Comparison of ENCODE assay signal across 22 cellular contexts in the genomic region with DNA sequence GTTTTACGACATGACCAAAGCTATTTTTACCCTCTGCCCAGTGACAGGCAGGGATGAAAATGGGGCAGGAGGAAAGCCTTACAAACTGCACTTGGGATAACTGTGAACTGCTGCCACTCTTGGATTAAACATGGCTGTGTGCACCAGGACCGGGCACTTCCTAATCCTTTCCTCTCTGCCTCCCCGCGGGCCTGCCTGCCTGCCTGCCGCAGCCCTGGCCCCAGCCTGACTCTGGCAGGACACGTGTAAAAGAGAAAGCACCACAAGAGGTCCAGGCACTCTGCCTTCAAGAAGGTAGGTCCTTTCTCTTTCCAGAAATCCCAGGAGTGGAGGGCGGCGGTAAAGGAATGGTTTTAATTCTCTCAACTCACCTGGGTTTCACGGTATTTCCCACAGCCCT. TPM values are rescaled to one million over a fixed set of nuclear protein-coding genes. Genes with fewer than 3 reads are reported as not detected.
DNase-seq lines count a peak whose midpoint lies in the region; FAIRE-seq and TF ChIP-seq lines count a peak whose summit lies in the region.
"Had no signal": no experiment of that assay in that cellular context is flagged by ENCODE, and none has a peak within 500 bp of the region (broad histone marks: within the 10 kb centered on the region; RNA-seq: fewer than 3 reads in every experiment).

No MANE protein-coding gene starts in this region.

- peaks cover 5% of the 10 kb centered on the region; the same call in 1 of the 2 replicates for H3K4me1 ChIP-seq in H9 (ENCODE audit: insufficient read depth, low read length)
- H3K4me1 ChIP-seq in H1 (replicated peaks in 1 of 4; ENCODE audit: control insufficient read depth in 3 of 4, insufficient read depth in 4 of 4, low read length in 3 of 4): peaks cover 2 to 16% (median 14%) of the 10 kb centered on the region in 4 experiments
- peaks cover 41 to 54% of the 10 kb centered on the region in 2 donors for H3K4me1 ChIP-seq in thyroid gland

- no peaks in the 10 kb centered on the region for H4K20me1 ChIP-seq in H9 (ENCODE audit: control insufficient read depth, insufficient read depth, insufficient read length)
- peaks cover 0 to 12% of the 10 kb centered on the region in 2 experiments for H4K20me1 ChIP-seq in H1 (replicated peaks in 1 of 2; ENCODE audit: control insufficient read depth in 1 of 2, insufficient read depth in 2 of 2, low read length in 2 of 2)

- H3K9ac ChIP-seq in H9 (ENCODE audit: extremely low read depth, insufficient read length, low read length): no peak overlapping the region
- H3K9ac ChIP-seq in H1 (replicated peaks in 1 of 4; ENCODE audit: extremely low read depth in 1 of 4, low read depth in 3 of 4, low read length in 3 of 4): no peak overlapping the region

- H2BK12ac ChIP-seq in H9 (ENCODE audit: insufficient read length, low read depth, low read length): no peak overlapping the region
- H2BK12ac ChIP-seq in H1 (ENCODE audit: low read depth, low read length): no peak overlapping the region

- H3K18ac ChIP-seq in H9 (ENCODE audit: insufficient read length, low read depth, low read length) (no peak overlapping the region), H1 (ENCODE audit: extremely low read depth, low read length) (no peak overlapping the region)

- peak; percentile 43 for DNase-seq in H9
- no peak for DNase-seq in H1 (ENCODE audit: low read depth in 1 of 2, low spot score in 2 of 2)
- DNase-seq in neural crest cell (ENCODE audit: low read depth, low spot score): no peak
- DNase-seq in thyroid gland: peak; percentile 66 to 76
- DNase-seq in T-helper 2 cell treated with Interferon-gamma antibody and Interleukin-4, amounts not matched to agents 5 μg/mL and 100 μg/mL, for 36 hours (ENCODE audit: low spot score): no peak
- no peak for DNase-seq in COLO829 (ENCODE audit: low spot score)
- DNase-seq in stimulated activated CD4-positive, alpha-beta T cell treated with anti-CD3 and anti-CD28 coated beads, Interleukin-12 subunit alpha, Interleukin-12 subunit beta, amount 100 ng/mL, for 4 hours: no peak
- DNase-seq: activated CD8-positive, alpha-beta T cell treated with anti-CD3 and anti-CD28 coated beads for 36 hours; activated T-cell treated with anti-CD3 and anti-CD28 coated beads for 4 hours; body of pancreas; CD4-positive, CD25-positive, alpha-beta regulatory T cell; DMS 273 treated with DMSO at 0.1 percent for 48 hours; GDM1; glutamatergic neuron; KBM-7; left cardiac atrium; NCI-H1436 treated with DMSO at 0.1 percent for 48 hours; NCI-H526; stimulated activated CD4-positive, alpha-beta T cell treated with anti-CD3 and anti-CD28 coated beads, Interleukin-4, amount 100 ng/mL, for 4 hours; T-helper 9 cell had no signal

- H3K27me3 Mint-ChIP-seq in H9 (ENCODE audit: low read depth) (peaks cover 39% of the 10 kb centered on the region), neural crest cell (ENCODE audit: low read depth) (peaks cover 72% of the 10 kb centered on the region)
- peaks cover 69% of the 10 kb centered on the region for H3K27me3 Mint-ChIP-seq in T-helper 2 cell treated with Interferon-gamma antibody and Interleukin-4, amounts not matched to agents 5 μg/mL and 100 μg/mL, for 36 hours (ENCODE audit: low read depth)

- peaks cover 18% of the 10 kb centered on the region; the same call in 1 of the 2 replicates for H3K79me2 ChIP-seq in H9 (ENCODE audit: insufficient read depth, low read length)
- H3K79me2 ChIP-seq in H1 (ENCODE audit: control insufficient read depth in 1 of 2, insufficient read depth in 2 of 2, low read length in 2 of 2): peaks cover 0 to 83% of the 10 kb centered on the region in 2 experiments; a peak in 3 of 4 replicates

- no peaks in the 10 kb centered on the region for H3K9me3 ChIP-seq in H9 (ENCODE audit: control insufficient read depth, low read depth, low read length)
- no peaks in the 10 kb centered on the region for H3K9me3 ChIP-seq in H1 (ENCODE audit: insufficient read depth in 2 of 2, low read depth in 1 of 2, low read length in 1 of 2)
- H3K9me3 ChIP-seq in thyroid gland: no peaks in the 10 kb centered on the region
- H3K9me3 ChIP-seq: body of pancreas had no signal

- no CpG with 5 or more reads among the region's 9 CpGs for WGBS in H9 (ENCODE audit: extremely low coverage, insufficient read length, low lambda C conversion rate)
- WGBS in H1 (ENCODE audit: extremely low coverage in 1 of 2, insufficient coverage in 1 of 2, insufficient read length in 1 of 2, insufficient replicate concordance in 2 of 2, low coverage in 1 of 2, low lambda C conversion rate in 2 of 2, missing lambda C conversion rate in 1 of 2), 2 experiments: 57% methylated on average over 7 of the region's 9 CpGs; no CpG with 5 or more reads in 1 of the 2 experiments
- 50 to 52% methylated on average over 9 of the region's 9 CpGs for WGBS in thyroid gland, 2 donors

- no peak for TF ChIP-seq EP300 in H1 (IDR thresholded peaks at IDR 0.05; ENCODE audit: borderline replicate concordance in 1 of 2, low read depth in 2 of 2, low read length in 2 of 2)

- H4K8ac ChIP-seq in H9 (replicated peaks; ENCODE audit: insufficient read length, low read depth, low read length) (no peak overlapping the region), H1 (ENCODE audit: extremely low read depth, insufficient read depth, low read length) (no peak overlapping the region)

- TF ChIP-seq POLR2A in H1 (IDR thresholded peaks at IDR 0.05; ENCODE audit: control extremely low read depth in 1 of 2, low read depth in 2 of 2, low read length in 2 of 2) (no peak), thyroid gland (IDR thresholded peaks at IDR 0.05) (peak in 1 of 2 donors; percentile 17)

- H3K27me3 ChIP-seq in H9 (ENCODE audit: insufficient read depth, low read length): peaks cover 7% of the 10 kb centered on the region; the same call in 1 of the 2 replicates
- H3K27me3 ChIP-seq in H1 (replicated peaks in 1 of 4; ENCODE audit: control insufficient read depth in 3 of 4, extremely low read depth in 1 of 4, insufficient read depth in 3 of 4, low read length in 3 of 4): peaks cover 0 to 24% (median 12%) of the 10 kb centered on the region in 4 experiments; a peak in 5 of 7 replicates
- no peaks in the 10 kb centered on the region for H3K27me3 ChIP-seq in thyroid gland
- H3K27me3 ChIP-seq: body of pancreas had no signal

- no peak for FAIRE-seq in H1 (lab: Jason Lieb, UNC)
- FAIRE-seq: colon had no signal

- H3K36me3 ChIP-seq in H1 (ENCODE audit: control insufficient read depth in 2 of 4, insufficient read depth in 4 of 4, low read length in 3 of 4): no peaks in the 10 kb centered on the region
- no peaks in the 10 kb centered on the region for H3K36me3 ChIP-seq in thyroid gland

- no peak overlapping the region for H3K23ac ChIP-seq in H9 (ENCODE audit: insufficient read length, low read depth, low read length)
- H3K23ac ChIP-seq in H1 (ENCODE audit: insufficient read length): no peak overlapping the region

- H3K4me3 ChIP-seq in H1 (ENCODE audit: extremely low read depth in 1 of 4, insufficient read depth in 2 of 4, low read depth in 3 of 4, low read length in 4 of 4) (no peak overlapping the region), thyroid gland (replicated peaks in 1 of 3) (no peak overlapping the region)
- H3K4me3 ChIP-seq: body of pancreas had no signal

- H4K5ac ChIP-seq in H9 (ENCODE audit: insufficient read length, low read depth, low read length) (no peak overlapping the region), H1 (ENCODE audit: insufficient read length, low read depth, low read length) (no peak overlapping the region)

- no peak overlapping the region for H2AK5ac ChIP-seq in H9 (ENCODE audit: insufficient read length, low read length)
- H2AK5ac ChIP-seq in H1 (ENCODE audit: low read depth, low read length): no peak overlapping the region

- no peak overlapping the region for H3K27ac ChIP-seq in H9 (ENCODE audit: insufficient read length, low read depth, low read length)
- no peak overlapping the region for H3K27ac ChIP-seq in H1 (ENCODE audit: low read depth, low read length)
- H3K27ac ChIP-seq in thyroid gland: peak overlapping the region; percentile 30 to 59 (median 33)
- H3K27ac ChIP-seq: body of pancreas, RWPE1 had no signal

- H3K27ac Mint-ChIP-seq in H9 (peak overlapping the region in 1 of 3 experiments; percentile 62; a peak in 1 of 7 replicates), neural crest cell (ENCODE audit: unreplicated experiment) (no peak overlapping the region)
- H3K27ac Mint-ChIP-seq in T-helper 2 cell treated with Interferon-gamma antibody and Interleukin-4, amounts not matched to agents 5 μg/mL and 100 μg/mL, for 36 hours: no peak overlapping the region
- H3K27ac Mint-ChIP-seq: activated CD8-positive, alpha-beta T cell treated with anti-CD3 and anti-CD28 coated beads for 36 hours; CD4-positive, CD25-positive, alpha-beta regulatory T cell had no signal

- no peak for TF ChIP-seq RAD21 in H1 (IDR thresholded peaks at IDR 0.05 in 1 of 2, conservative IDR thresholded peaks at IDR 0.05 in 1 of 2; ENCODE audit: low read depth in 2 of 2, low read length in 2 of 2)

- H2AFZ ChIP-seq in H9 (ENCODE audit: low read length) (no peak overlapping the region), H1 (ENCODE audit: low read length) (no peak overlapping the region)

- H2BK20ac ChIP-seq in H9 (ENCODE audit: low read depth, low read length, poor library complexity, severe bottlenecking) (no peak overlapping the region), H1 (ENCODE audit: low read length) (no peak overlapping the region)

- H3K4ac ChIP-seq in H9 (ENCODE audit: low read depth, low read length) (no peak overlapping the region), H1 (replicated peaks; ENCODE audit: insufficient read length, low read depth, low read length) (no peak overlapping the region)

- H3K56ac ChIP-seq in H9 (ENCODE audit: insufficient read length, low read depth, low read length) (no peak overlapping the region), H1 (replicated peaks; ENCODE audit: insufficient read length, low read depth, low read length) (no peak overlapping the region)

- H3K23me2 ChIP-seq in H9 (ENCODE audit: insufficient read length, low read depth, low read length, poor library complexity, severe bottlenecking) (peaks cover 10% of the 10 kb centered on the region), H1 (ENCODE audit: low read depth, low read length) (peaks cover 10% of the 10 kb centered on the region; the same call in 1 of the 2 replicates)

- H3T11ph ChIP-seq in H9 (ENCODE audit: low read length): no peak overlapping the region

- H3K79me1 ChIP-seq in H9 (ENCODE audit: insufficient read depth, low read depth, low read length, poor library complexity, severe bottlenecking) (no peaks in the 10 kb centered on the region), H1 (ENCODE audit: low read depth, low read length) (peaks cover 2% of the 10 kb centered on the region; the same call in 1 of the 2 replicates)

- intact Hi-C loops in thyroid gland (cut with DNase I): no loop called here

- H3K14ac ChIP-seq in H9 (ENCODE audit: insufficient read depth, low read length) (no peak overlapping the region), H1 (ENCODE audit: insufficient read length) (no peak overlapping the region)

- no peaks in the 10 kb centered on the region for H3K9me3 Mint-ChIP-seq in H9
- no peaks in the 10 kb centered on the region for H3K9me3 Mint-ChIP-seq in neural crest cell
- no peaks in the 10 kb centered on the region for H3K9me3 Mint-ChIP-seq in T-helper 2 cell treated with Interferon-gamma antibody and Interleukin-4, amounts not matched to agents 5 μg/mL and 100 μg/mL, for 36 hours
- H3K9me3 Mint-ChIP-seq: activated CD8-positive, alpha-beta T cell treated with anti-CD3 and anti-CD28 coated beads for 36 hours had no signal

- no peak overlapping the region for H2BK15ac ChIP-seq in H9 (ENCODE audit: low read depth, low read length)
- H2BK15ac ChIP-seq in H1 (ENCODE audit: low read length): no peak overlapping the region

- no peak overlapping the region for H4K91ac ChIP-seq in H9 (ENCODE audit: insufficient read length, low read depth, low read length)
- H4K91ac ChIP-seq in H1 (replicated peaks; ENCODE audit: insufficient read length, low read length): no peak overlapping the region

- POLR2A ChIA-PET in H1 (lab: Charles Lee; ENCODE audit: partially characterized antibody): no interaction called here

- no peak overlapping the region for H3K4me3 Mint-ChIP-seq in H9
- H3K4me3 Mint-ChIP-seq in neural crest cell: peak overlapping the region; percentile 23
- no peak overlapping the region for H3K4me3 Mint-ChIP-seq in T-helper 2 cell treated with Interferon-gamma antibody and Interleukin-4, amounts not matched to agents 5 μg/mL and 100 μg/mL, for 36 hours
- H3K4me3 Mint-ChIP-seq: activated CD8-positive, alpha-beta T cell treated with anti-CD3 and anti-CD28 coated beads for 36 hours had no signal

- H3K4me1 Mint-ChIP-seq in H9: peaks cover 36 to 47% of the 10 kb centered on the region in 2 experiments
- H3K4me1 Mint-ChIP-seq in neural crest cell: peaks cover 33% of the 10 kb centered on the region
- peaks cover 23% of the 10 kb centered on the region for H3K4me1 Mint-ChIP-seq in T-helper 2 cell treated with Interferon-gamma antibody and Interleukin-4, amounts not matched to agents 5 μg/mL and 100 μg/mL, for 36 hours (ENCODE audit: low read depth)

- H2BK120ac ChIP-seq in H9 (ENCODE audit: low read depth, low read length, poor library complexity, severe bottlenecking): no peak overlapping the region
- H2BK120ac ChIP-seq in H1 (replicated peaks; ENCODE audit: low read depth, low read length): no peak overlapping the region

- TF ChIP-seq CTCF in H9 (conservative IDR thresholded peaks at IDR 0.05): no peak
- no peak for TF ChIP-seq CTCF in H1 (IDR thresholded peaks at IDR 0.05; ENCODE audit: control extremely low read depth in 1 of 3, insufficient read depth in 1 of 3, low read depth in 1 of 3, low read length in 3 of 3)
- TF ChIP-seq CTCF in neural crest cell (conservative IDR thresholded peaks at IDR 0.05): no peak
- TF ChIP-seq CTCF in thyroid gland (IDR thresholded peaks at IDR 0.05): peak in 1 of 6 experiments; percentile 16

- H2BK5ac ChIP-seq in H9 (ENCODE audit: insufficient read length, low read length): no peak overlapping the region
- no peak overlapping the region for H2BK5ac ChIP-seq in H1 (ENCODE audit: low read depth, low read length)

- no peak overlapping the region for H3K4me2 ChIP-seq in H9 (ENCODE audit: insufficient read depth, insufficient read length, low read length)
- 0 out of 4 replicates have a peak overlapping the region, but pooled peaks of 1 of the 2 experiments have one; percentile 3 for H3K4me2 ChIP-seq in H1 (ENCODE audit: insufficient read depth in 1 of 2, low read depth in 2 of 2, low read length in 2 of 2)

- H3K36me3 Mint-ChIP-seq in H9 (ENCODE audit: insufficient read depth in 1 of 3, low read depth in 3 of 3): no peaks in the 10 kb centered on the region
- no peaks in the 10 kb centered on the region for H3K36me3 Mint-ChIP-seq in neural crest cell (ENCODE audit: low read depth)
- H3K36me3 Mint-ChIP-seq in T-helper 2 cell treated with Interferon-gamma antibody and Interleukin-4, amounts not matched to agents 5 μg/mL and 100 μg/mL, for 36 hours (ENCODE audit: low read depth): no peaks in the 10 kb centered on the region
- H3K36me3 Mint-ChIP-seq: CD4-positive, CD25-positive, alpha-beta regulatory T cell had no signal

- CTCF ChIA-PET in H1 (lab: Charles Lee; ENCODE audit: partially characterized antibody): interaction anchor here (0.8 to 2.9 kb wide), 5 partner anchors 9 to 42 kb away, joined by 3 to 10 read pairs (median 6); no protein-coding TSS in a partner anchor

RNA-seq across cellular contexts. Expression of gene TSHZ3, which starts 4.8 kb away (rescaled TPM):
- 3.2 and 4.1 TPM in 2 replicates for total RNA-seq in H9 (2021)
- 9.3 and 12.3 TPM in 2 replicates for total RNA-seq in H1 (2021; fragmentation: NEBNext Ultra II Directional; extraction: Animal tissue kit (Norgen Biotek cat#: 25700))
- polyA plus RNA-seq in H1 (2011; rRNA removed): 3.1 and 3.8 TPM in 2 replicates
- 2.3 TPM for polyA plus RNA-seq in H1 (2011; cell fraction: cytosol; rRNA removed)
- 10.5 TPM for polyA plus RNA-seq in H1 (2011; cell fraction: nucleus; rRNA removed)
- polyA plus RNA-seq in H1 (2012, experiment 1 of 2): 5.8 to 7.8 TPM (median 6.4 TPM) in 4 replicates
- 4.2 TPM for polyA plus RNA-seq in H1 (2012, experiment 2 of 2)
- polyA plus RNA-seq in H1 (2013, experiment 1 of 2): 15.1 TPM
- polyA plus RNA-seq in H1 (2013, experiment 2 of 2): 14.7 TPM
- polyA minus RNA-seq in H1 (2011; rRNA and poly(A)+ RNA removed): 5.5 TPM in 2 replicates
- polyA minus RNA-seq in H1 (2011; cell fraction: cytosol; rRNA and poly(A)+ RNA removed): 5.1 TPM
- polyA minus RNA-seq in H1 (2011; cell fraction: nucleus; rRNA and poly(A)+ RNA removed): 6.6 TPM
- total RNA-seq in neural crest cell: 2.4 and 3.0 TPM in 2 replicates
- total RNA-seq in thyroid gland: 10 to 100 TPM; 15.0 to 18.8 (median 18.1) TPM

Comparison
In these comparisons a context has a peak if more than half of its experiments do, and no peak if none do; other contexts are left out.
1. DNase-seq: peak in H9 (single experiment) and thyroid gland (2 of 2); none in H1 (0 of 2), neural crest cell (single experiment), T-helper 2 cell treated with Interferon-gamma antibody and Interleukin-4, amounts not matched to agents 5 μg/mL and 100 μg/mL, for 36 hours (single experiment), COLO829 (single experiment) and stimulated activated CD4-positive, alpha-beta T cell treated with anti-CD3 and anti-CD28 coated beads, Interleukin-12 subunit alpha, Interleukin-12 subunit beta, amount 100 ng/mL, for 4 hours (single experiment).
2. H3K27ac ChIP-seq: peak in thyroid gland (3 of 3); none in H9 (single experiment) and H1 (single experiment).